13 cellular contexts compared by ENCODE assay signal in the genomic region with DNA sequence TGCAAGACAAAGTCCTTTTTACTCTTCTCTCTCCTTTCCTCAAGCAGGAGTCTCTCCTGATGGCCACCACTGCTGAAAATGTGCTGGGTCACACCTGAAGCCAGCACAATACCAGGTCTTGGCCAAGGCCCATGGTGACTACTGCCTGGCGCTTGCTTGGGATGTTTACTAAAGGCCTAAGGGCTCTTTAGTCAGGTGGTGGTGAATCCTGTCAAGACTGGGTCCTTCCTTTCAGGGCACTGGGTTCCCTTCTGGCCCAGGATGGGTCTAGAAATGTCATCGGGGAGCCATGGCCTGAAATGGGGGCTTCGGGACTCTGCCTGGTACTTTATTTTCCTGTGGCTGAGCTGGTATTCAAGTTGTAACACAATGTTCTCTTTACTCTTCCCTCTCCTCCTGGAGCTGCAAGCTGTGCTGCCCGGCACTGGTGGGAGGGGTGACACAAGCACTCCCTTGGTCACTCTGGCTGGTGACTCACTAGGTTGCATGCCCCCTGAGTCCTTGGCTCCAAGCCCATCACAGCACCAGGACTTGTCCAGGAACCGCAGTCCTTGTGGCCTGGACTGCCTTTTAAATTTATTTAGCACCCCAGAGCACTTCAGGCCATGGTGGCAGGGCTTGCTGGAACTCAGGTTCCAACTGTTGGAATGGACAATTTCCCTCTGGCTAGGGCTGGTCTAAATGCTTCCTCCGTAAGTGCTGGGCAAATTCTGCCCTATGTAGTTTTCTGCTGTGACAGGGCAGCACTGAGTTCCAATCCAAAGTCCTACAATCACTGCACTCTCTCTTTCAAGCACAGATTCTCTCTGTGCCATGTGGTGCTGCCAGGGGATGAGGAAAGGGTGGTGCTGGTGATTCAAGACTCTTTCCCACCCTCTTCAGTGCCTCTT. TPM values are rescaled to one million over a fixed set of nuclear protein-coding genes. Genes with fewer than 3 reads are reported as not detected.
A peak's percentile ranks its signal among the peaks of the same experiment; 100 is the strongest.
DNase-seq lines count a peak whose midpoint lies in the region; ATAC-seq, FAIRE-seq and TF ChIP-seq lines count a peak whose summit lies in the region.
"Had no signal": no experiment of that assay in that cellular context is flagged by ENCODE, and none has a peak within 500 bp of the region (broad histone marks: within the 10 kb centered on the region; RNA-seq: fewer than 3 reads in every experiment).

No MANE protein-coding gene starts in this region.

- H3K27me3 ChIP-seq in mammary epithelial cell (ENCODE audit: insufficient read depth, low read length): no peaks in the 10 kb centered on the region
- no peaks in the 10 kb centered on the region for H3K27me3 ChIP-seq in lower lobe of right lung (ENCODE audit: low read depth)
- no peaks in the 10 kb centered on the region for H3K27me3 ChIP-seq in CD4-positive, alpha-beta T cell (ENCODE audit: control insufficient read depth, insufficient read depth, low read length)

- in situ Hi-C loops in mammary epithelial cell (cut with MboI; ENCODE audit: low sequenced_read_pairs in 2 of 2): no loop called here

- no peak overlapping the region for H3K9ac ChIP-seq in mammary epithelial cell (ENCODE audit: insufficient read depth, low read length)

- no peaks in the 10 kb centered on the region for H3K79me2 ChIP-seq in mammary epithelial cell (ENCODE audit: insufficient read depth, low read length)

- POLR2A ChIA-PET in CD4-positive, alpha-beta T cell (lab: Charles Lee): no interaction called here

- TF ChIP-seq CTCF in mammary epithelial cell (conservative IDR thresholded peaks at IDR 0.05 in 1 of 2, IDR thresholded peaks at IDR 0.05 in 1 of 2; ENCODE audit: extremely low read depth in 1 of 2, insufficient read depth in 1 of 2, low read depth in 1 of 2, low read length in 2 of 2) (no peak), lower lobe of right lung (IDR thresholded peaks at IDR 0.05) (no peak)
- no peak for TF ChIP-seq CTCF in CD4-positive, alpha-beta T cell (IDR thresholded peaks at IDR 0.05)

- no peaks in the 10 kb centered on the region for H3K9me3 Mint-ChIP-seq in CD4-positive, alpha-beta T cell
- H3K9me3 Mint-ChIP-seq: activated naive CD8-positive, alpha-beta T cell treated with anti-CD3 and anti-CD28 coated beads, Interleukin-2, amount 10 ng/mL, durations not matched to agents 7 days and 5 days; effector memory CD8-positive, alpha-beta T cell had no signal

- peak overlapping the region; percentile 20 for H2AFZ ChIP-seq in mammary epithelial cell (ENCODE audit: low read depth, low read length)

- H3K4me1 Mint-ChIP-seq in CD4-positive, alpha-beta T cell (ENCODE audit: low read depth): no peaks in the 10 kb centered on the region
- H3K4me1 Mint-ChIP-seq: nephron had no signal

- CTCF ChIA-PET in mammary epithelial cell (lab: Charles Lee; ENCODE audit: low non-redundant PET): no interaction called here
- CTCF ChIA-PET in CD4-positive, alpha-beta T cell (lab: Charles Lee): no interaction called here

- H3K4me3 ChIP-seq in mammary epithelial cell (replicated peaks in 1 of 3; ENCODE audit: insufficient read depth in 1 of 3, low read depth in 2 of 3, low read length in 3 of 3): no peak overlapping the region
- H3K4me3 ChIP-seq in lower lobe of right lung: no peak overlapping the region

- dilution Hi-C loops in mammary epithelial cell (cut with HindIII; ENCODE audit: low sequenced_read_pairs): no loop called here

- peak overlapping the region; percentile 15 for H3K4me2 ChIP-seq in mammary epithelial cell (ENCODE audit: insufficient read depth, low read depth, low read length)

- BruUV-seq in mammary epithelial cell (replicated peaks; lab: Mats Ljungman, UMichigan): no TSS peak

- no peak for FAIRE-seq in HTR-8/SVneo (lab: Jason Lieb, UNC)

- H3K36me3 Mint-ChIP-seq in CD4-positive, alpha-beta T cell (ENCODE audit: low read depth): peaks cover 4% of the 10 kb centered on the region

- H3K9me3 ChIP-seq in mammary epithelial cell (replicated peaks; ENCODE audit: insufficient read depth, low read length): no peaks in the 10 kb centered on the region
- no peaks in the 10 kb centered on the region for H3K9me3 ChIP-seq in lower lobe of right lung
- H3K9me3 ChIP-seq in CD4-positive, alpha-beta T cell (ENCODE audit: control insufficient read depth, low read length): no peaks in the 10 kb centered on the region

- H3K4me1 ChIP-seq in mammary epithelial cell (ENCODE audit: insufficient read depth, low read length): peaks cover 24% of the 10 kb centered on the region
- no peaks in the 10 kb centered on the region for H3K4me1 ChIP-seq in lower lobe of right lung

- H3K27ac ChIP-seq in mammary epithelial cell (ENCODE audit: insufficient read depth, low read depth, low read length) (peak overlapping the region; percentile 57), lower lobe of right lung (no peak overlapping the region)
- no peak overlapping the region for H3K27ac ChIP-seq in CD4-positive, alpha-beta T cell (ENCODE audit: low read depth, low read length)

- ATAC-seq in lower lobe of right lung: peak; percentile 64 to 78
- ATAC-seq in CD4-positive, alpha-beta T cell (ENCODE audit: poor library complexity): no peak
- ATAC-seq: effector memory CD8-positive, alpha-beta T cell had no signal

- 54% methylated on average over 5 of the region's 6 CpGs for WGBS in mammary epithelial cell (ENCODE audit: low coverage, missing lambda C conversion rate)

- H3K27me3 Mint-ChIP-seq in CD4-positive, alpha-beta T cell: no peaks in the 10 kb centered on the region
- H3K27me3 Mint-ChIP-seq: activated naive CD8-positive, alpha-beta T cell treated with anti-CD3 and anti-CD28 coated beads, Interleukin-2, amount 10 ng/mL, durations not matched to agents 7 days and 5 days; effector memory CD8-positive, alpha-beta T cell had no signal

- no peak overlapping the region for H3K4me3 Mint-ChIP-seq in CD4-positive, alpha-beta T cell
- H3K4me3 Mint-ChIP-seq: activated naive CD8-positive, alpha-beta T cell treated with anti-CD3 and anti-CD28 coated beads, Interleukin-2, amount 10 ng/mL, durations not matched to agents 7 days and 5 days; effector memory CD8-positive, alpha-beta T cell; nephron had no signal

- DNase-seq in A172 (ENCODE audit: low spot score) (peak; percentile 68), LHCN-M2 (ENCODE audit: low read depth) (peak; percentile 90), mammary epithelial cell (peak; percentile 53), lower lobe of right lung (peak; percentile 52), HTR-8/SVneo (ENCODE audit: insufficient read length, low spot score) (no peak), NCI-H1436 (lab: John Stamatoyannopoulos, UW) (no peak), activated T-cell treated with anti-CD3 and anti-CD28 coated beads for 4 hours (no peak)
- DNase-seq in CD4-positive, alpha-beta T cell: no peak
- DNase-seq: activated CD4-positive, alpha-beta T cell treated with anti-CD3 and anti-CD28 coated beads, Interleukin-2, amount 50 U/mL, for 48 hours; activated naive CD8-positive, alpha-beta T cell treated with anti-CD3 and anti-CD28 coated beads, Interleukin-2, amount 10 ng/mL, durations not matched to agents 7 days and 5 days; effector memory CD8-positive, alpha-beta T cell; MM.1S had no signal

- intact Hi-C loops in mammary epithelial cell (cut with micrococcal nuclease): loop anchor here (2.0 kb wide), 1 partner anchor 14 kb away; no protein-coding TSS in a partner anchor
- intact Hi-C loops in lower lobe of right lung (cut with DNase I): no loop called here
- intact Hi-C loops in CD4-positive, alpha-beta T cell (cut with DNase I, micrococcal nuclease): no loop called here

- H3K27ac Mint-ChIP-seq in CD4-positive, alpha-beta T cell: no peak overlapping the region
- H3K27ac Mint-ChIP-seq: activated naive CD8-positive, alpha-beta T cell treated with anti-CD3 and anti-CD28 coated beads, Interleukin-2, amount 10 ng/mL, durations not matched to agents 7 days and 5 days; effector memory CD8-positive, alpha-beta T cell; nephron had no signal

- H4K20me1 ChIP-seq in mammary epithelial cell (ENCODE audit: insufficient read depth, low read length): no peaks in the 10 kb centered on the region

- H3K36me3 ChIP-seq in mammary epithelial cell (ENCODE audit: insufficient read depth, low read length) (no peaks in the 10 kb centered on the region), lower lobe of right lung (no peaks in the 10 kb centered on the region)

RNA-seq across cellular contexts. Expression of gene ARL13A, which starts 11.3 kb away (rescaled TPM):
- not detected in 2 replicates for total RNA-seq in A172 (2014; rRNA removed; shearing (Covaris generic))
- total RNA-seq in LHCN-M2 (2014; rRNA removed): not detected in 2 replicates
- polyA plus RNA-seq in LHCN-M2 (2012): not detected
- not detected for total RNA-seq in mammary epithelial cell
- polyA plus RNA-seq in mammary epithelial cell: not detected
- polyA minus RNA-seq in mammary epithelial cell: not detected
- not detected for total RNA-seq in lower lobe of right lung
- not detected for total RNA-seq in CD4-positive, alpha-beta T cell
- total RNA-seq: activated naive CD8-positive, alpha-beta T cell treated with anti-CD3 and anti-CD28 coated beads, Interleukin-2, amount 10 ng/mL, durations not matched to agents 7 days and 5 days had no signal

RNA-seq across cellular contexts. Expression of gene XKRX, which starts 52.1 kb away (rescaled TPM):
- not detected in 2 replicates for total RNA-seq in A172 (2014; rRNA removed; shearing (Covaris generic))
- total RNA-seq in LHCN-M2 (2014; rRNA removed) (0.06 and 0.11 TPM in 2 replicates), mammary epithelial cell (1 to 10 TPM in 1 of 2 donors, under 1 TPM in 1; 0.82 to 1.2 TPM), lower lobe of right lung (8.1 TPM)
- 0.05 TPM for polyA plus RNA-seq in LHCN-M2 (2012)
- 0.39 TPM for polyA plus RNA-seq in mammary epithelial cell
- not detected for polyA minus RNA-seq in mammary epithelial cell
- total RNA-seq in CD4-positive, alpha-beta T cell: 1 to 10 TPM; 1.9 to 2.5 TPM

Comparison
In these comparisons a context has a peak if more than half of its experiments do, and no peak if none do; other contexts are left out.
1. DNase-seq: peak in A172 (single experiment), LHCN-M2 (single experiment), mammary epithelial cell (single experiment) and lower lobe of right lung (single experiment); none in HTR-8/SVneo (single experiment), NCI-H1436 (single experiment), CD4-positive, alpha-beta T cell (0 of 10) and activated T-cell treated with anti-CD3 and anti-CD28 coated beads for 4 hours (single experiment).